8 cellular contexts compared by ENCODE assay signal in genomic region chr1:147083919-147084272, GRCh38.
DNase-seq lines count a peak whose midpoint lies in the region; ATAC-seq and TF ChIP-seq lines count a peak whose summit lies in the region.

No MANE protein-coding gene starts in this region.

- TF ChIP-seq CTCF in BE2C (IDR thresholded peaks at IDR 0.05; ENCODE audit: low read depth, low read length): no peak
- no peak for TF ChIP-seq CTCF in choroid plexus epithelial cell (conservative IDR thresholded peaks at IDR 0.05; ENCODE audit: low read depth, low read length)

- peak overlapping the region; percentile 81 to 99 (median 96) for H3K4me3 Mint-ChIP-seq in naive thymus-derived CD4-positive, alpha-beta T cell

- peak overlapping the region; percentile 73 for H3K27ac ChIP-seq in naive thymus-derived CD4-positive, alpha-beta T cell (ENCODE audit: low read depth, low read length)

- CTCF ChIA-PET in naive thymus-derived CD4-positive, alpha-beta T cell (lab: Charles Lee): no interaction called here

- intact Hi-C loops in naive thymus-derived CD4-positive, alpha-beta T cell (cut with micrococcal nuclease): loop anchor here (1.0 to 10.0 kb wide), 5 partner anchors 12 to 1231 kb away; partner anchors contain the start of genes CHD1L (in 1 of the 2) and PRKAB2 (in 1 of the 2)

- H3K9me3 ChIP-seq in BE2C: no peaks in the 10 kb centered on the region; the same call in 1 of the 2 replicates
- no peaks in the 10 kb centered on the region for H3K9me3 ChIP-seq in naive thymus-derived CD4-positive, alpha-beta T cell (ENCODE audit: control insufficient read depth in 2 of 3, low read length in 3 of 3)

- peak overlapping the region in 6 of 9 donors; percentile 76 to 100 (median 99) for H3K27ac Mint-ChIP-seq in naive thymus-derived CD4-positive, alpha-beta T cell

- peaks cover 56 to 91% (median 83%) of the 10 kb centered on the region in 5 donors for H3K27me3 Mint-ChIP-seq in naive thymus-derived CD4-positive, alpha-beta T cell

- peaks cover 0 to 31% (median 7%) of the 10 kb centered on the region in 11 donors for H3K9me3 Mint-ChIP-seq in naive thymus-derived CD4-positive, alpha-beta T cell

- DNase-seq in BE2C (no peak), choroid plexus epithelial cell (ENCODE audit: low read depth) (no peak), nucleus accumbens (lab: John Stamatoyannopoulos, UW) (no peak), left lobe of liver (ENCODE audit: low spot score) (no peak), MV-4-11 (lab: John Stamatoyannopoulos, UW) (no peak), EL (no peak)
- DNase-seq in naive thymus-derived CD4-positive, alpha-beta T cell: no peak

- no peaks in the 10 kb centered on the region for H3K4me1 ChIP-seq in BE2C
- peaks cover 3 to 23% of the 10 kb centered on the region in 2 donors for H3K4me1 ChIP-seq in naive thymus-derived CD4-positive, alpha-beta T cell (ENCODE audit: control insufficient read depth in 2 of 2, insufficient read depth in 2 of 2, low read length in 2 of 2)

- H3K36me3 ChIP-seq in BE2C: no peaks in the 10 kb centered on the region
- no peaks in the 10 kb centered on the region for H3K36me3 ChIP-seq in naive thymus-derived CD4-positive, alpha-beta T cell (ENCODE audit: control insufficient read depth in 2 of 3, insufficient read depth in 3 of 3, low read length in 3 of 3)

- H3K36me3 Mint-ChIP-seq in naive thymus-derived CD4-positive, alpha-beta T cell: peaks cover 0 to 11% (median 5%) of the 10 kb centered on the region in 5 donors

- peaks cover 56% of the 10 kb centered on the region for H3K27me3 ChIP-seq in BE2C
- peaks cover 3 to 14% of the 10 kb centered on the region in 2 donors for H3K27me3 ChIP-seq in naive thymus-derived CD4-positive, alpha-beta T cell (ENCODE audit: control insufficient read depth in 2 of 2, insufficient read depth in 2 of 2, low read length in 2 of 2)

- peaks cover 17 to 50% (median 40%) of the 10 kb centered on the region in 7 donors for H3K4me1 Mint-ChIP-seq in naive thymus-derived CD4-positive, alpha-beta T cell

- H3K4me3 ChIP-seq in BE2C (ENCODE audit: low read depth, low read length) (peak overlapping the region; percentile 87), choroid plexus epithelial cell (ENCODE audit: low read depth, low read length) (peak overlapping the region; percentile 66)
- peak overlapping the region; percentile 76 for H3K4me3 ChIP-seq in naive thymus-derived CD4-positive, alpha-beta T cell (ENCODE audit: low read length)

- POLR2A ChIA-PET in naive thymus-derived CD4-positive, alpha-beta T cell (lab: Charles Lee): interaction anchor here (0.6 to 1.6 kb wide), 6 partner anchors 8 to 158 kb away, joined by 3 to 7 read pairs (median 4); partner anchors contain the start of gene PRKAB2

- peak; percentile 6 for ATAC-seq in HG03521 (IDR thresholded peaks at IDR 0.05; ENCODE audit: unreplicated experiment)
- ATAC-seq in naive thymus-derived CD4-positive, alpha-beta T cell: no peak
- ATAC-seq in left lobe of liver: no peak
